ENCODE assay signal across 16 cellular contexts in genomic region chr2:101957036-101957435, GRCh38.
"Had no signal": no experiment of that assay in that cellular context is flagged by ENCODE, and none has a peak within 500 bp of the region (broad histone marks: within the 10 kb centered on the region; RNA-seq: fewer than 3 reads in every experiment).

No MANE protein-coding gene starts in this region.

- H3K4me3 ChIP-seq: colonic mucosa, sigmoid colon, skin epidermis had no signal

- ATAC-seq: foreskin keratinocyte; left colon; naive thymus-derived CD4-positive, alpha-beta T cell; stimulated activated naive CD8-positive, alpha-beta T cell treated with anti-CD3 and anti-CD28 coated beads, Interleukin-15, amount 100 ng/mL, for 72 hours had no signal

- H3K27me3 ChIP-seq: colonic mucosa, foreskin keratinocyte, sigmoid colon had no signal

- H3K27ac ChIP-seq: colonic mucosa, sigmoid colon had no signal

- H3K36me3 ChIP-seq: colonic mucosa, sigmoid colon had no signal

- H3K4me1 ChIP-seq: colonic mucosa had no signal

- DNase-seq: colonic mucosa; effector CD4-positive, alpha-beta T cell; endodermal cell; foreskin keratinocyte; immature natural killer cell; left colon; naive thymus-derived CD4-positive, alpha-beta T cell; nephron progenitor cell; posterior cingulate gyrus; sigmoid colon; stimulated activated CD4-positive, alpha-beta T cell treated with anti-CD3 and anti-CD28 coated beads, Interleukin-2, amount 100 ng/mL, for 24 hours; stimulated activated CD4-positive, alpha-beta T cell treated with anti-CD3 and anti-CD28 coated beads, Interleukin-4, amount 100 ng/mL, for 4 hours; stimulated activated naive B cell treated with anti-CD40 and anti-IgM and Interleukin-4, amounts not matched to agents 10 μg/mL and 1 μg/mL and 100 μg/mL, for 72 hours; stimulated activated naive CD8-positive, alpha-beta T cell treated with anti-CD3 and anti-CD28 coated beads, Interleukin-15, amount 100 ng/mL, for 72 hours; substantia nigra had no signal

- H3K9me3 ChIP-seq: colonic mucosa had no signal
